In the genomic region with DNA sequence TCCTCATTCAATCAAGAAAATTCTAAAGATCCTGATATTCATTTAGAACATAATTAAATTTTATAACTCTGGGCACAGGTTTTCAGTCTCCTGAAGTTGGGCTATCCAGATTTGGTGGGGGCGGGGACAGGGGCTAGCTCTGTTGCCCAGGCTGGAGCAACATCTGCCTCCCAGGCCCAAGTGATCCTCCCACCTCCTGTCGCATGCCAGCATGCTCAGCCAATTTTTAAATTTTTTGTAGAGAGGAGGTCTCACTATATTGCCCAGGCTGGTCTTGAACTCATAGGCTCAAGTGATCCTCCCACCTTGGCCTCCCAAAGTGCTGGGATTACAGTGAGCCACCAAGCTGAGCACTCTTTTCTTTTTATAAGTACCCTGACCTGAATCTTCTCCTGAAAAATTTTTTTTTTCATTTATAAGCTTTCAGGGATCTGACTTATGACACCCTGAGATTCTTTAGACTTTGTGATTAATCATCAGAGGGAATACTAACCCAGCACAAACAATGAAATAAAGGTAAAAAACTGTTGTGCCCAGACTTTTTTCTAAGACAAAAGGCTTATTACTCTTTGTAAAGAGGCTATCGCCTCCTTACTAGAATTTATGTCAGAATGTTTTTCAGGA, we compare ENCODE assay signal across 1 cellular context.
TF ChIP-seq lines count a peak whose summit lies in the region.

No MANE protein-coding gene starts in this region.

TF ChIP-seq in IMR-90, 13 proteins besides CTCF, POLR2A, EP300 and RAD21 (continued from another document):
- TF ChIP-seq, protein P1, sequence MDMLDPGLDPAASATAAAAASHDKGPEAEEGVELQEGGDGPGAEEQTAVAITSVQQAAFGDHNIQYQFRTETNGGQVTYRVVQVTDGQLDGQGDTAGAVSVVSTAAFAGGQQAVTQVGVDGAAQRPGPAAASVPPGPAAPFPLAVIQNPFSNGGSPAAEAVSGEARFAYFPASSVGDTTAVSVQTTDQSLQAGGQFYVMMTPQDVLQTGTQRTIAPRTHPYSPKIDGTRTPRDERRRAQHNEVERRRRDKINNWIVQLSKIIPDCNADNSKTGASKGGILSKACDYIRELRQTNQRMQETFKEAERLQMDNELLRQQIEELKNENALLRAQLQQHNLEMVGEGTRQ (IDR thresholded peaks at IDR 0.05; ENCODE audit: low read depth, low read length) = no peak
- TF ChIP-seq RFX5 (IDR thresholded peaks at IDR 0.05; ENCODE audit: low read depth, low read length) (no peak), CHD1 (IDR thresholded peaks at IDR 0.05; ENCODE audit: low read depth, low read length) (no peak), MAFK (IDR thresholded peaks at IDR 0.05; ENCODE audit: low read depth, low read length) (no peak), NFE2L2 (IDR thresholded peaks at IDR 0.05; ENCODE audit: low read depth, low read length) (no peak), ELK1 (IDR thresholded peaks at IDR 0.05; ENCODE audit: borderline replicate concordance, low read depth, low read length) (no peak), RCOR1 (IDR thresholded peaks at IDR 0.05; ENCODE audit: insufficient replicate concordance, low read length) (no peak), SMC3 (IDR thresholded peaks at IDR 0.05; ENCODE audit: low read depth, low read length) (no peak), BHLHE40 (IDR thresholded peaks at IDR 0.05; ENCODE audit: low read depth, low read length) (no peak), MAZ (IDR thresholded peaks at IDR 0.05; ENCODE audit: borderline replicate concordance, low read depth, low read length) (no peak), CEBPB (IDR thresholded peaks at IDR 0.05; ENCODE audit: low read depth, low read length) (no peak)
